20 cellular contexts compared by ENCODE assay signal in the genomic region with DNA sequence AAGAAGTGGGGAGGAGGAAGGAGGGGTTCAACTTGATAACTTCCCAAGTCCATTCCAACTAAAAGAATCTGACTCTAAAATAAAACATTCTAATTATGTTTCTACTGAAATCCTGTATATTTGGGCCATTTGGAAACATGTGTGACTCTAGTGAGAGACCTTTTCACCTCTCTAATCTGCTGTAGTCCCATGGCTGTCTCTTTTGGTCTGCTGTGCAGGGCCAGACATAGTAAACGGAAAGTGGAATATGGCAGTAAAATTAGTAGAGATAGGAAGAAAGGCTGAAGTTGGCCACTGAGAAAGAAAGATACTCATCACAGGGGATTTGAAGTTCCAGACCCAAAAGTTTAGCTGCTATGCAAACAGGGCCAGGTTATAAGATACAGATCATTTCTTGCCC. TPM values are rescaled to one million over a fixed set of nuclear protein-coding genes. Genes with fewer than 3 reads are reported as not detected.
DNase-seq lines count a peak whose midpoint lies in the region; ATAC-seq and TF ChIP-seq lines count a peak whose summit lies in the region.
"Had no signal": no experiment of that assay in that cellular context is flagged by ENCODE, and none has a peak within 500 bp of the region (broad histone marks: within the 10 kb centered on the region; RNA-seq: fewer than 3 reads in every experiment).

No MANE protein-coding gene starts in this region.

- H3K9me3 ChIP-seq in OCI-LY3 (ENCODE audit: insufficient read depth, low read length) (no peaks in the 10 kb centered on the region), ectodermal cell (ENCODE audit: control insufficient read depth, low read length) (no peaks in the 10 kb centered on the region), smooth muscle cell (replicated peaks; ENCODE audit: low read depth) (no peaks in the 10 kb centered on the region)
- H3K9me3 ChIP-seq: left lung, mucosa of descending colon, SJSA1, thoracic aorta had no signal

- H4K20me1 ChIP-seq in OCI-LY3 (ENCODE audit: insufficient read depth, low read length) = no peaks in the 10 kb centered on the region
- H4K20me1 ChIP-seq in smooth muscle cell (ENCODE audit: low read depth) = no peaks in the 10 kb centered on the region

- H3K27me3 Mint-ChIP-seq in activated naive CD8-positive, alpha-beta T cell = no peaks in the 10 kb centered on the region
- H3K27me3 Mint-ChIP-seq in activated naive CD8-positive, alpha-beta T cell treated with anti-CD3 and anti-CD28 coated beads, Interleukin-2, amount 50 U/mL, for 24 hours = no peaks in the 10 kb centered on the region
- H3K27me3 Mint-ChIP-seq: effector memory CD8-positive, alpha-beta T cell had no signal

- H3K9me3 Mint-ChIP-seq in activated naive CD8-positive, alpha-beta T cell (ENCODE audit: low read depth) = no peaks in the 10 kb centered on the region
- no peaks in the 10 kb centered on the region for H3K9me3 Mint-ChIP-seq in activated naive CD8-positive, alpha-beta T cell treated with anti-CD3 and anti-CD28 coated beads, Interleukin-2, amount 50 U/mL, for 24 hours
- H3K9me3 Mint-ChIP-seq: effector memory CD8-positive, alpha-beta T cell had no signal

- H2AFZ ChIP-seq in OCI-LY3 (ENCODE audit: low read depth, low read length) (no peak overlapping the region), smooth muscle cell (ENCODE audit: low read depth) (peak overlapping the region; percentile 55)

- peaks cover 5% of the 10 kb centered on the region for H3F3A ChIP-seq in smooth muscle cell (ENCODE audit: low read depth)

- no peak for DNase-seq in activated naive CD8-positive, alpha-beta T cell treated with anti-CD3 and anti-CD28 coated beads, Interleukin-2, amount 50 U/mL, for 24 hours
- DNase-seq in smooth muscle cell (lab: John Stamatoyannopoulos, UW; ENCODE audit: unreplicated experiment) (no peak), HT-29 (ENCODE audit: low spot score) (no peak), HuH-7.5 (ENCODE audit: low spot score) (no peak)
- DNase-seq in stimulated activated CD4-positive, alpha-beta T cell treated with anti-CD3 and anti-CD28 coated beads, Interleukin-4, amount 100 ng/mL, for 24 hours = no peak
- DNase-seq: activated CD4-positive, CD25-positive, alpha-beta regulatory T cell treated with anti-CD3 and anti-CD28 coated beads, Interleukin-2, amount 50 U/mL, for 72 hours; effector memory CD8-positive, alpha-beta T cell; head of caudate nucleus; left lung; mucosa of descending colon; NCI-H1436; NCI-H524; nucleus accumbens; stimulated activated CD4-positive, alpha-beta T cell treated with anti-CD3 and anti-CD28 coated beads, Interleukin-15, amount 100 ng/mL, for 24 hours; T-helper 2 cell had no signal

- H3K4me2 ChIP-seq in OCI-LY3 (ENCODE audit: low read length) = no peak overlapping the region
- peak overlapping the region; percentile 76 for H3K4me2 ChIP-seq in smooth muscle cell

- H3K4me3 Mint-ChIP-seq in activated naive CD8-positive, alpha-beta T cell = no peak overlapping the region
- H3K4me3 Mint-ChIP-seq in activated naive CD8-positive, alpha-beta T cell treated with anti-CD3 and anti-CD28 coated beads, Interleukin-2, amount 50 U/mL, for 24 hours = no peak overlapping the region
- H3K4me3 Mint-ChIP-seq: effector memory CD8-positive, alpha-beta T cell had no signal

- no peak for ATAC-seq in activated naive CD8-positive, alpha-beta T cell treated with anti-CD3 and anti-CD28 coated beads, Interleukin-2, amount 50 U/mL, for 24 hours
- ATAC-seq: effector memory CD8-positive, alpha-beta T cell; left lung; mucosa of descending colon had no signal

- WGBS in ectodermal cell, 2 experiments = 94 to 95% methylated on average over 1 of the region's 1 CpG
- 41% methylated on average over 1 of the region's 1 CpG for WGBS in smooth muscle cell (ENCODE audit: low lambda C conversion rate)

- TF ChIP-seq CTCF in OCI-LY3 (IDR thresholded peaks at IDR 0.05; ENCODE audit: low read depth, low read length) (no peak), smooth muscle cell (IDR thresholded peaks at IDR 0.05; ENCODE audit: borderline replicate concordance, insufficient read depth, poor library complexity, severe bottlenecking) (no peak)

- H3K4me1 ChIP-seq in OCI-LY3 (ENCODE audit: low read length) (peaks cover 40% of the 10 kb centered on the region), ectodermal cell (ENCODE audit: control insufficient read depth, insufficient read depth, low read length) (peaks cover 8% of the 10 kb centered on the region), smooth muscle cell (ENCODE audit: low read depth) (peaks cover 45% of the 10 kb centered on the region)

- peaks cover 2% of the 10 kb centered on the region for H3K36me3 Mint-ChIP-seq in activated naive CD8-positive, alpha-beta T cell
- peaks cover 2% of the 10 kb centered on the region for H3K36me3 Mint-ChIP-seq in activated naive CD8-positive, alpha-beta T cell treated with anti-CD3 and anti-CD28 coated beads, Interleukin-2, amount 50 U/mL, for 24 hours (ENCODE audit: low read depth)

- H3K4me1 Mint-ChIP-seq in activated naive CD8-positive, alpha-beta T cell (ENCODE audit: low read depth) = peaks cover 50% of the 10 kb centered on the region
- H3K4me1 Mint-ChIP-seq in activated naive CD8-positive, alpha-beta T cell treated with anti-CD3 and anti-CD28 coated beads, Interleukin-2, amount 50 U/mL, for 24 hours = peaks cover 53% of the 10 kb centered on the region

- no peak overlapping the region for H3K4me3 ChIP-seq in OCI-LY3 (ENCODE audit: low read length)
- no peak overlapping the region for H3K4me3 ChIP-seq in ectodermal cell (ENCODE audit: insufficient read depth, low read depth, low read length)
- no peak overlapping the region for H3K4me3 ChIP-seq in smooth muscle cell
- H3K4me3 ChIP-seq: left lung, mucosa of descending colon, SJSA1, thoracic aorta had no signal

- H3K27me3 ChIP-seq in OCI-LY3 (ENCODE audit: low read depth, low read length) (no peaks in the 10 kb centered on the region), ectodermal cell (ENCODE audit: control insufficient read depth, insufficient read depth, low read length, poor library complexity, severe bottlenecking) (no peaks in the 10 kb centered on the region), smooth muscle cell (ENCODE audit: low read depth) (no peaks in the 10 kb centered on the region)
- H3K27me3 ChIP-seq: left lung, SJSA1 had no signal

- H3K9ac ChIP-seq in OCI-LY3 (ENCODE audit: low read length) (no peak overlapping the region), smooth muscle cell (ENCODE audit: low read depth) (no peak overlapping the region)

- H3K27ac ChIP-seq in OCI-LY3 (ENCODE audit: low read length) (peak overlapping the region; percentile 3; the same call in 1 of the 2 replicates), ectodermal cell (ENCODE audit: insufficient read depth, low read depth, low read length, poor library complexity, severe bottlenecking) (peak overlapping the region; percentile 38), smooth muscle cell (ENCODE audit: low read depth) (peak overlapping the region; percentile 90)
- H3K27ac ChIP-seq: SJSA1, thoracic aorta had no signal

- H3K79me2 ChIP-seq in OCI-LY3 (ENCODE audit: low read length) = peaks cover 12% of the 10 kb centered on the region; the same call in 1 of the 2 replicates
- peaks cover 56% of the 10 kb centered on the region for H3K79me2 ChIP-seq in smooth muscle cell (ENCODE audit: low read depth)

- H3K36me3 ChIP-seq in OCI-LY3 (replicated peaks; ENCODE audit: low read depth, low read length) (no peaks in the 10 kb centered on the region), ectodermal cell (ENCODE audit: control insufficient read depth, insufficient read depth, low read length) (no peaks in the 10 kb centered on the region), smooth muscle cell (ENCODE audit: low read depth) (no peaks in the 10 kb centered on the region)
- H3K36me3 ChIP-seq: left lung, SJSA1, thoracic aorta had no signal

- peak overlapping the region; percentile 61 for H3K27ac Mint-ChIP-seq in activated naive CD8-positive, alpha-beta T cell
- H3K27ac Mint-ChIP-seq in activated naive CD8-positive, alpha-beta T cell treated with anti-CD3 and anti-CD28 coated beads, Interleukin-2, amount 50 U/mL, for 24 hours = no peak overlapping the region
- H3K27ac Mint-ChIP-seq: effector memory CD8-positive, alpha-beta T cell had no signal

RNA-seq across cellular contexts. Expression of a gene that starts 15.9 kb away (rescaled TPM):
- polyA plus RNA-seq in ectodermal cell (2013, experiment 1 of 4) = 26.3 TPM
- polyA plus RNA-seq in ectodermal cell (2013, experiment 2 of 4) = 28.5 TPM
- 20.8 TPM for polyA plus RNA-seq in ectodermal cell (2013, experiment 3 of 4)
- 23.6 TPM for polyA plus RNA-seq in ectodermal cell (2013, experiment 4 of 4)
- total RNA-seq in smooth muscle cell = 8.7 and 14.1 TPM in 2 replicates
- 4.4 and 5.0 TPM in 2 replicates for polyA plus RNA-seq in smooth muscle cell
- 3.4 and 4.6 TPM in 2 replicates for total RNA-seq in HT-29 (2014; rRNA removed; shearing (Covaris generic))

Comparison
In these comparisons a context has a peak if more than half of its experiments do, and no peak if none do; other contexts are left out.
1. H3K27ac ChIP-seq: peak in every context shown above with its lines; median percentile 90 in smooth muscle cell; 38 in ectodermal cell; 3 in OCI-LY3.